In the genomic region with DNA sequence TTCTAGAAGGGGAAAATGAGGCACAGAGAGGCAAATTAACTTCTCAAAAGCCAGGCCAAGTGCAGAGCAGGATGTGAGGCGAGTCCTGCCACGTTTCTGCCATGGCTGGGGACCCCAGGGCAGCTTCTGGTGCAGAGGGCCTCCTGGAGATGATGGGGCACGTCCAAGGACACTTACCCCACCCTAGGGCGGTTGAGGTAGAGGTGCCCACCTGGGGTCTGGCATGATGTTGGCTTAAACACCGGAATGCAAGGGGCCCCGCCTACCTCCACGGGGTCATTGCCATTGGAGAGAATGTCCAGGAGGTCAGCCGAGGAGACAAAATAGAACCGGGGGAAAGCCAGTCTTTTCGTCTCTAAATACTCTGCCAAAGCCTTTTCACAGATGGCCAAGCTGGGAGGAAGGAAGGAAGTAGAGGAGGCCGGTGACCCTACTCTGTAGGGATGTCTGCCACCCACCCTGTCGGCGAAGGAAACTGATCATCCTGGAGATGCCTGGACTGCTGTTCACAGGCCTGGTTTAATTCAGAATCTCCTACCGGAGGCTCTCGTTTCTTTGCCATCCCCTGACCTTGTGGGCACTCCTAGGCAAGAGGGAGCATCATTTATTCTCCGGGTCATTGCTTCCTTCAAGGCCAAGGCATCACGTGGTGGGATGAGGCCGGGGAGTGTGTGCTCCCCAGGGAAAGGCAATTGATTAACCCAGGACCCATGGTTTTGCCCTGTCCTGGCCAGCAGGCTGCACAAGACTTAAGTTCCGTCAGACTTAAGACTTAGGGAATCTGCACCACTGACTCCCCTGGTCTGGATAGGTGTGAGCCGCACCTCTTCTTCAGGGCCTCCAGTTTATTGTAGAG, we compare ENCODE assay signal across 17 cellular contexts.
"Had no signal": no experiment of that assay in that cellular context is flagged by ENCODE, and none has a peak within 500 bp of the region (broad histone marks: within the 10 kb centered on the region; RNA-seq: fewer than 3 reads in every experiment).

No MANE protein-coding gene starts in this region.

- H3K27me3 ChIP-seq: colonic mucosa, left lung, sigmoid colon had no signal

- DNase-seq: colonic mucosa; effector CD4-positive, alpha-beta T cell; islet precursor cell; mammary epithelial cell; naive thymus-derived CD4-positive, alpha-beta T cell; nephron progenitor cell; sigmoid colon; stimulated activated CD4-positive, alpha-beta T cell treated with anti-CD3 and anti-CD28 coated beads, Interleukin-12 subunit alpha, Interleukin-12 subunit beta, amount 100 ng/mL, for 4 hours; stimulated activated naive CD4-positive, alpha-beta T cell; stomach; substantia nigra; transverse colon had no signal

- ATAC-seq: esophagus mucosa; left lung; naive thymus-derived CD4-positive, alpha-beta T cell had no signal

- H3K9me3 Mint-ChIP-seq: naive thymus-derived CD4-positive, alpha-beta T cell had no signal

- H3K9me3 ChIP-seq: colonic mucosa, left lung, sigmoid colon, stomach, thoracic aorta, transverse colon had no signal

- FAIRE-seq: frontal cortex had no signal

- H3K4me1 ChIP-seq: colonic mucosa, left lung, sigmoid colon, transverse colon had no signal

- H3K36me3 Mint-ChIP-seq: naive thymus-derived CD4-positive, alpha-beta T cell had no signal

- H3K4me1 Mint-ChIP-seq: naive thymus-derived CD4-positive, alpha-beta T cell had no signal

- H3K36me3 ChIP-seq: colonic mucosa, left lung, sigmoid colon, stomach, thoracic aorta, transverse colon had no signal

- H3K4me3 ChIP-seq: colonic mucosa, left lung, sigmoid colon, skin epidermis, stomach, thoracic aorta, transverse colon had no signal

- H3K4me3 Mint-ChIP-seq: naive thymus-derived CD4-positive, alpha-beta T cell; nephron progenitor cell had no signal

- H3K27ac ChIP-seq: colonic mucosa, left lung, sigmoid colon, skin epidermis, stomach, thoracic aorta, transverse colon had no signal

- H3K27ac Mint-ChIP-seq: naive thymus-derived CD4-positive, alpha-beta T cell; nephron progenitor cell had no signal
